In genomic region chr10:98778277-98778759, GRCh38 we compare ENCODE assay signal across 17 cellular contexts.
"Had no signal": no experiment of that assay in that cellular context is flagged by ENCODE, and none has a peak within 500 bp of the region (broad histone marks: within the 10 kb centered on the region; RNA-seq: fewer than 3 reads in every experiment).

No MANE protein-coding gene starts in this region.

- H2AFZ ChIP-seq: neural progenitor cell had no signal

- H3K4me2 ChIP-seq: neural progenitor cell had no signal

- H3K4me1 ChIP-seq: colonic mucosa, heart left ventricle, neural progenitor cell, pancreas had no signal

- H3K9me3 ChIP-seq: colonic mucosa, heart left ventricle, pancreas had no signal

- H3K27ac ChIP-seq: colonic mucosa, heart left ventricle, neural progenitor cell, pancreas had no signal

- H3K27me3 ChIP-seq: colonic mucosa, heart left ventricle, neural progenitor cell, pancreas had no signal

- DNase-seq: activated CD4-positive, alpha-beta T cell treated with anti-CD3 and anti-CD28 coated beads, Interleukin-2, amount 10 ng/mL, durations not matched to agents 24 days and 14 days; activated CD8-positive, alpha-beta memory T cell treated with anti-CD3 and anti-CD28 coated beads for 24 hours; activated naive CD4-positive, alpha-beta T cell treated with anti-CD3 and anti-CD28 coated beads, Interleukin-2, amount 10 ng/mL, durations not matched to agents 7 days and 5 days; colonic mucosa; heart left ventricle; kidney; left ventricle myocardium superior; pancreas; retina; stimulated activated CD4-positive, alpha-beta T cell treated with anti-CD3 and anti-CD28 coated beads, Interleukin-15, amount 100 ng/mL, for 24 hours; stimulated activated CD4-positive, alpha-beta T cell treated with anti-CD3 and anti-CD28 coated beads, Interleukin-4, amount 100 ng/mL, for 4 hours had no signal

- H3K36me3 ChIP-seq: colonic mucosa, heart left ventricle, neural progenitor cell, pancreas had no signal

- ATAC-seq: activated T-helper 17 cell treated with anti-CD3 and anti-CD28 coated beads, Interleukin-2, amount 50 U/mL, for 72 hours; heart left ventricle; left ventricle myocardium superior; pancreas; WTC11 had no signal

- H3K9ac ChIP-seq: neural progenitor cell had no signal

- FAIRE-seq: endothelial cell of umbilical vein, frontal cortex, kidney, pancreas, urothelium cell line had no signal

- H3K4me3 ChIP-seq: colonic mucosa, heart left ventricle, neural progenitor cell, pancreas had no signal
